Comparison of ENCODE assay signal across 12 cellular contexts in genomic region chr14:53054457-53054856, GRCh38.
A peak's percentile ranks its signal among the peaks of the same experiment; 100 is the strongest.
DNase-seq lines count a peak whose midpoint lies in the region; ATAC-seq and TF ChIP-seq lines count a peak whose summit lies in the region.
"Had no signal": no experiment of that assay in that cellular context is flagged by ENCODE, and none has a peak within 500 bp of the region (broad histone marks: within the 10 kb centered on the region; RNA-seq: fewer than 3 reads in every experiment).

No MANE protein-coding gene starts in this region.

- H2AFZ ChIP-seq in GM23248: peak overlapping the region; percentile 54

- H3K27ac ChIP-seq in GM23248: peak overlapping the region; percentile 95
- H3K27ac ChIP-seq in subcutaneous abdominal adipose tissue (ENCODE audit: low read depth, low read length): peak overlapping the region; percentile 33
- H3K27ac ChIP-seq: HL-60, pancreas, RWPE1, tibial artery had no signal

- in situ Hi-C loops in GM23248 (cut with MboI): no loop called here

- H3K27me3 ChIP-seq in GM23248 (replicated peaks; ENCODE audit: insufficient read depth) (no peaks in the 10 kb centered on the region), subcutaneous abdominal adipose tissue (ENCODE audit: control insufficient read depth in 5 of 5, insufficient read depth in 4 of 5, low read length in 5 of 5) (no peaks in the 10 kb centered on the region)
- H3K27me3 ChIP-seq: pancreas, tibial artery had no signal

- peak overlapping the region; percentile 71 for H3K4me2 ChIP-seq in GM23248 (ENCODE audit: unreplicated experiment)

- H3K36me3 ChIP-seq in GM23248 (ENCODE audit: low read depth) (no peaks in the 10 kb centered on the region), subcutaneous abdominal adipose tissue (ENCODE audit: control insufficient read depth in 5 of 5, insufficient read depth in 5 of 5, low read length in 5 of 5) (peaks cover 0 to 10% (median 0%) of the 10 kb centered on the region in 5 donors)
- H3K36me3 ChIP-seq: pancreas had no signal

- H3K4me3 ChIP-seq in GM23248 (peak overlapping the region; percentile 52), foreskin fibroblast (ENCODE audit: low read depth in 1 of 2, low read length in 2 of 2) (no peak overlapping the region), subcutaneous abdominal adipose tissue (ENCODE audit: low read depth in 1 of 5, low read length in 5 of 5) (no peak overlapping the region)
- H3K4me3 ChIP-seq: pancreas, tibial artery had no signal

- no peak for ATAC-seq in HG03342 (IDR thresholded peaks at IDR 0.05; ENCODE audit: unreplicated experiment)

- no peaks in the 10 kb centered on the region for H3K79me2 ChIP-seq in GM23248 (ENCODE audit: insufficient read depth)

- H3K9me3 ChIP-seq in GM23248 (ENCODE audit: low read depth): no peaks in the 10 kb centered on the region
- no peaks in the 10 kb centered on the region for H3K9me3 ChIP-seq in subcutaneous abdominal adipose tissue (ENCODE audit: control insufficient read depth in 5 of 5, low read length in 5 of 5)
- H3K9me3 ChIP-seq: pancreas, tibial artery had no signal

- H3K4me1 ChIP-seq in GM23248 (ENCODE audit: insufficient read depth) (peaks cover 11% of the 10 kb centered on the region), subcutaneous abdominal adipose tissue (ENCODE audit: control insufficient read depth in 5 of 5, insufficient read depth in 5 of 5, low read length in 5 of 5) (peaks cover 0 to 5% (median 0%) of the 10 kb centered on the region in 5 donors)
- H3K4me1 ChIP-seq: pancreas had no signal

- H3K9ac ChIP-seq in GM23248: peak overlapping the region; percentile 78
- no peak overlapping the region for H3K9ac ChIP-seq in subcutaneous abdominal adipose tissue (ENCODE audit: low read length in 5 of 5)

- TF ChIP-seq CTCF in foreskin fibroblast (IDR thresholded peaks at IDR 0.05; ENCODE audit: low read depth, low read length): no peak

- H3F3A ChIP-seq in GM23248 (ENCODE audit: insufficient read depth): peaks cover 15% of the 10 kb centered on the region; the same call in 1 of the 2 replicates

- 0 to 9% methylated on average over 2 of the region's 2 CpGs for WGBS in GM23248 (ENCODE audit: low coverage in 1 of 2, low lambda C conversion rate in 2 of 2, missing lambda C conversion rate in 2 of 2), 2 experiments

- H3K9me2 ChIP-seq in GM23248 (ENCODE audit: insufficient read depth): no peaks in the 10 kb centered on the region

- DNase-seq in GM23248 (peak; percentile 94), amniotic epithelial cell (ENCODE audit: low read depth) (peak; percentile 54), foreskin fibroblast (peak; percentile 76 to 88), RKO (ENCODE audit: low spot score) (no peak), DMS 273 (lab: John Stamatoyannopoulos, UW; ENCODE audit: unreplicated experiment) (no peak)
- DNase-seq: activated CD8-positive, alpha-beta T cell treated with anti-CD3 and anti-CD28 coated beads, Interleukin-2, amount 10 ng/mL, durations not matched to agents 7 days and 5 days; pancreas; tibial artery had no signal

- H4K20me1 ChIP-seq in GM23248 (ENCODE audit: insufficient read depth): no peaks in the 10 kb centered on the region

Comparison
In these comparisons a context has a peak if more than half of its experiments do, and no peak if none do; other contexts are left out.
1. DNase-seq: peak in GM23248 (single experiment), amniotic epithelial cell (single experiment) and foreskin fibroblast (2 of 2); none in RKO (single experiment) and DMS 273 (single experiment).